Comparison of ENCODE assay signal across 1 cellular context in genomic region chr14:99519347-99519881, GRCh38.
A peak's percentile ranks its signal among the peaks of the same experiment; 100 is the strongest.
TF ChIP-seq lines count a peak whose summit lies in the region.

No MANE protein-coding gene starts in this region.

TF ChIP-seq in K562, 482 proteins besides CTCF, POLR2A, EP300 and RAD21:
- no peak for TF ChIP-seq POLR3G (IDR thresholded peaks at IDR 0.05; ENCODE audit: extremely low read depth, insufficient read length, insufficient replicate concordance)
- peak; percentile 82 for TF ChIP-seq ZNF146 (CRISPR knock-in tag; IDR thresholded peaks at IDR 0.05; ENCODE audit: unreplicated experiment)
- TF ChIP-seq RBFOX2 (IDR thresholded peaks at IDR 0.05; ENCODE audit: low read depth, low read length), result no peak
- TF ChIP-seq EGR1 (conservative IDR thresholded peaks at IDR 0.05), result peak; percentile 74
- TF ChIP-seq MTA1 (IDR thresholded peaks at IDR 0.05; ENCODE audit: borderline replicate concordance), result no peak
- no peak for TF ChIP-seq TBL1XR1 (IDR thresholded peaks at IDR 0.05; ENCODE audit: low read length in 2 of 2)
